In genomic region chr2:47041891-47042684, GRCh38 we compare ENCODE assay signal across 11 cellular contexts.
DNase-seq lines count a peak whose midpoint lies in the region; ATAC-seq and TF ChIP-seq lines count a peak whose summit lies in the region.
"Had no signal": no experiment of that assay in that cellular context is flagged by ENCODE, and none has a peak within 500 bp of the region (broad histone marks: within the 10 kb centered on the region; RNA-seq: fewer than 3 reads in every experiment).

No MANE protein-coding gene starts in this region.

- TF ChIP-seq CTCF in brain microvascular endothelial cell (IDR thresholded peaks at IDR 0.05; ENCODE audit: low read depth, low read length, missing control alignments) (no peak), tibial nerve (IDR thresholded peaks at IDR 0.05) (no peak)

- H3K4me1 ChIP-seq in mucosa of rectum (ENCODE audit: control insufficient read depth in 2 of 2, insufficient read depth in 2 of 2, low read length in 2 of 2) (peaks cover 18 to 29% of the 10 kb centered on the region in 2 donors), tibial nerve (peaks cover 3 to 66% (median 41%) of the 10 kb centered on the region in 4 donors)

- H3K9ac ChIP-seq in mucosa of rectum (ENCODE audit: low read depth in 1 of 2, low read length in 2 of 2): no peak overlapping the region

- H3K4me3 ChIP-seq in brain microvascular endothelial cell (ENCODE audit: low read depth, low read length) (no peak overlapping the region), mucosa of rectum (ENCODE audit: low read length in 2 of 2) (no peak overlapping the region), tibial nerve (no peak overlapping the region)

- TF ChIP-seq POLR2A in tibial nerve (IDR thresholded peaks at IDR 0.05) (no peak), erythroblast (IDR thresholded peaks at IDR 0.05; ENCODE audit: low read length) (no peak)

- H3K9me3 Mint-ChIP-seq in activated naive CD4-positive, alpha-beta T cell treated with anti-CD3 and anti-CD28 coated beads, Interleukin-2, amount 10 ng/mL, durations not matched to agents 7 days and 5 days: no peaks in the 10 kb centered on the region

- no peak overlapping the region for H3K4me3 Mint-ChIP-seq in activated naive CD4-positive, alpha-beta T cell treated with anti-CD3 and anti-CD28 coated beads, Interleukin-2, amount 10 ng/mL, durations not matched to agents 7 days and 5 days

- H3K27me3 Mint-ChIP-seq in activated naive CD4-positive, alpha-beta T cell treated with anti-CD3 and anti-CD28 coated beads, Interleukin-2, amount 10 ng/mL, durations not matched to agents 7 days and 5 days: no peaks in the 10 kb centered on the region

- WGBS in tibial nerve, 2 donors: 74% methylated on average over 11 of the region's 11 CpGs

- H3K9me3 ChIP-seq in mucosa of rectum (ENCODE audit: control insufficient read depth in 2 of 2, low read length in 2 of 2) (no peaks in the 10 kb centered on the region), tibial nerve (no peaks in the 10 kb centered on the region)

- CTCF ChIA-PET in activated naive CD4-positive, alpha-beta T cell treated with anti-CD3 and anti-CD28 coated beads, Interleukin-2, amount 10 ng/mL, durations not matched to agents 7 days and 5 days (lab: Charles Lee): interaction anchor here (1.1 kb wide), 1 partner anchor 15 kb away, joined by 3 read pairs; no protein-coding TSS in a partner anchor

- in situ Hi-C loops in brain microvascular endothelial cell (cut with HindIII; ENCODE audit: low pct_ligation_motif_present, low sequenced_read_pairs): no loop called here

- no peak for ATAC-seq in left colon

- H3K27ac ChIP-seq in brain microvascular endothelial cell: peak overlapping the region; percentile 97
- H3K27ac ChIP-seq in mucosa of rectum (ENCODE audit: low read depth in 2 of 2, low read length in 2 of 2): peak overlapping the region; percentile 59 to 63
- H3K27ac ChIP-seq in tibial nerve: peak overlapping the region; percentile 7 to 83 (median 62)

- peak overlapping the region; percentile 6 for H3K27ac Mint-ChIP-seq in activated naive CD4-positive, alpha-beta T cell treated with anti-CD3 and anti-CD28 coated beads, Interleukin-2, amount 10 ng/mL, durations not matched to agents 7 days and 5 days

- peaks cover 16% of the 10 kb centered on the region for H3K36me3 ChIP-seq in brain microvascular endothelial cell (replicated peaks)
- H3K36me3 ChIP-seq in mucosa of rectum (ENCODE audit: control insufficient read depth in 2 of 2, insufficient read depth in 2 of 2, low read length in 2 of 2): peaks cover 9 to 31% of the 10 kb centered on the region in 2 donors
- H3K36me3 ChIP-seq in tibial nerve: peaks cover 0 to 46% (median 0%) of the 10 kb centered on the region in 3 donors

- no peak for TF ChIP-seq EP300 in tibial nerve (IDR thresholded peaks at IDR 0.05)

- peaks cover 25% of the 10 kb centered on the region for H3K36me3 Mint-ChIP-seq in activated naive CD4-positive, alpha-beta T cell treated with anti-CD3 and anti-CD28 coated beads, Interleukin-2, amount 10 ng/mL, durations not matched to agents 7 days and 5 days

- intact Hi-C loops in left colon (cut with DNase I, micrococcal nuclease): no loop called here

- H3K27me3 ChIP-seq in brain microvascular endothelial cell (replicated peaks): no peaks in the 10 kb centered on the region
- H3K27me3 ChIP-seq in mucosa of rectum (ENCODE audit: control insufficient read depth in 2 of 2, insufficient read depth in 2 of 2, low read length in 2 of 2): no peaks in the 10 kb centered on the region
- no peaks in the 10 kb centered on the region for H3K27me3 ChIP-seq in tibial nerve

- peaks cover 20% of the 10 kb centered on the region for H3K4me1 Mint-ChIP-seq in activated naive CD4-positive, alpha-beta T cell treated with anti-CD3 and anti-CD28 coated beads, Interleukin-2, amount 10 ng/mL, durations not matched to agents 7 days and 5 days

- DNase-seq in activated naive CD4-positive, alpha-beta T cell treated with anti-CD3 and anti-CD28 coated beads, Interleukin-2, amount 10 ng/mL, durations not matched to agents 7 days and 5 days: no peak
- no peak for DNase-seq in activated naive CD4-positive, alpha-beta T cell (lab: John Stamatoyannopoulos, UW)
- peak; percentile 20 for DNase-seq in brain microvascular endothelial cell
- DNase-seq in tibial nerve (ENCODE audit: low spot score in 2 of 2): no peak
- DNase-seq in left colon: no peak
- no peak for DNase-seq in NCI-H774 (lab: John Stamatoyannopoulos, UW)
- DNase-seq in erythroblast (lab: John Stamatoyannopoulos, UW): no peak
- DNase-seq: activated T-cell treated with anti-CD3 and anti-CD28 coated beads for 4 hours, GF-D8, NCI-H1930 had no signal
